1 cellular context compared by ENCODE assay signal in the genomic region with DNA sequence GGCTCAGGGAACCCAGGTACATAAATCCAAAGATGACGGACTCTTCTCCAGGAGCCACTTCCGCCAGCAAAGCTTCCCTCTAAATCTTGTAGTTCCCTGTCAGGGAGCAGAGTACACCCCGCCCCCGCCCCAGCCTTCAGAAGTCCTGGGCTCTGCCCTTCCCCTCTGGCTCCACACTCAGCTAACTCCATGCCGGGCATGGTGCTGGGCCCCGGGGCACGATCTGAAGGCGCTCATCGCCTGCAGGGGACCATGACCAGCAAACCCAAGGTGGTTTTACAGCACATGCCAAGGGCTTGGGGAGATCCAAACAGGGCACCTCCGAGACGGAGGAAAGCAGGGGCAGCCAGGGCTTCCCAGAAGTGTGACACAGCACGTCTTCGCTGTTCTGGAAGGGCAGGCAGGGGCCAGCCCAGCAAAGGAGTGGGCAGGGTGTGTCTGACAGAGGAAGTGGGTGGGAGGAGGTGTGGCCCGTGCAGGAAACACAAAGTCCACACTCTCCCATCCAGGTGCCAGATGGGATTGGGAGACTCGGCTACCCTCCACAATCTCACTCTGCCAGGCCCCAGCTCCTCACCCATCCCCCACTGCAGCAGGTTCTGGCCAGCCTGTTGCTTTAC.
TF ChIP-seq lines count a peak whose summit lies in the region.

No MANE protein-coding gene starts in this region.

TF ChIP-seq in A549, 52 proteins besides CTCF, POLR2A, EP300 and RAD21:
- TF ChIP-seq, protein P1, sequence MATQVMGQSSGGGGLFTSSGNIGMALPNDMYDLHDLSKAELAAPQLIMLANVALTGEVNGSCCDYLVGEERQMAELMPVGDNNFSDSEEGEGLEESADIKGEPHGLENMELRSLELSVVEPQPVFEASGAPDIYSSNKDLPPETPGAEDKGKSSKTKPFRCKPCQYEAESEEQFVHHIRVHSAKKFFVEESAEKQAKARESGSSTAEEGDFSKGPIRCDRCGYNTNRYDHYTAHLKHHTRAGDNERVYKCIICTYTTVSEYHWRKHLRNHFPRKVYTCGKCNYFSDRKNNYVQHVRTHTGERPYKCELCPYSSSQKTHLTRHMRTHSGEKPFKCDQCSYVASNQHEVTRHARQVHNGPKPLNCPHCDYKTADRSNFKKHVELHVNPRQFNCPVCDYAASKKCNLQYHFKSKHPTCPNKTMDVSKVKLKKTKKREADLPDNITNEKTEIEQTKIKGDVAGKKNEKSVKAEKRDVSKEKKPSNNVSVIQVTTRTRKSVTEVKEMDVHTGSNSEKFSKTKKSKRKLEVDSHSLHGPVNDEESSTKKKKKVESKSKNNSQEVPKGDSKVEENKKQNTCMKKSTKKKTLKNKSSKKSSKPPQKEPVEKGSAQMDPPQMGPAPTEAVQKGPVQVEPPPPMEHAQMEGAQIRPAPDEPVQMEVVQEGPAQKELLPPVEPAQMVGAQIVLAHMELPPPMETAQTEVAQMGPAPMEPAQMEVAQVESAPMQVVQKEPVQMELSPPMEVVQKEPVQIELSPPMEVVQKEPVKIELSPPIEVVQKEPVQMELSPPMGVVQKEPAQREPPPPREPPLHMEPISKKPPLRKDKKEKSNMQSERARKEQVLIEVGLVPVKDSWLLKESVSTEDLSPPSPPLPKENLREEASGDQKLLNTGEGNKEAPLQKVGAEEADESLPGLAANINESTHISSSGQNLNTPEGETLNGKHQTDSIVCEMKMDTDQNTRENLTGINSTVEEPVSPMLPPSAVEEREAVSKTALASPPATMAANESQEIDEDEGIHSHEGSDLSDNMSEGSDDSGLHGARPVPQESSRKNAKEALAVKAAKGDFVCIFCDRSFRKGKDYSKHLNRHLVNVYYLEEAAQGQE (IDR thresholded peaks at IDR 0.05), result no peak
- TF ChIP-seq, protein P2, sequence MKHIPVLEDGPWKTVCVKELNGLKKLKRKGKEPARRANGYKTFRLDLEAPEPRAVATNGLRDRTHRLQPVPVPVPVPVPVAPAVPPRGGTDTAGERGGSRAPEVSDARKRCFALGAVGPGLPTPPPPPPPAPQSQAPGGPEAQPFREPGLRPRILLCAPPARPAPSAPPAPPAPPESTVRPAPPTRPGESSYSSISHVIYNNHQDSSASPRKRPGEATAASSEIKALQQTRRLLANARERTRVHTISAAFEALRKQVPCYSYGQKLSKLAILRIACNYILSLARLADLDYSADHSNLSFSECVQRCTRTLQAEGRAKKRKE (CRISPR knock-in tag; IDR thresholded peaks at IDR 0.05; ENCODE audit: low read depth), result no peak
- TF ChIP-seq ZC3H11A (IDR thresholded peaks at IDR 0.05) (no peak), FOSL2 (IDR thresholded peaks at IDR 0.05) (no peak), FOSL2 (CRISPR knock-in tag; IDR thresholded peaks at IDR 0.05) (no peak), GATA3 (IDR thresholded peaks at IDR 0.05; ENCODE audit: borderline replicate concordance) (no peak), NPAS2 (CRISPR knock-in tag; IDR thresholded peaks at IDR 0.05; ENCODE audit: borderline replicate concordance) (no peak), KDM5A (IDR thresholded peaks at IDR 0.05) (no peak)
- TF ChIP-seq, protein P3, sequence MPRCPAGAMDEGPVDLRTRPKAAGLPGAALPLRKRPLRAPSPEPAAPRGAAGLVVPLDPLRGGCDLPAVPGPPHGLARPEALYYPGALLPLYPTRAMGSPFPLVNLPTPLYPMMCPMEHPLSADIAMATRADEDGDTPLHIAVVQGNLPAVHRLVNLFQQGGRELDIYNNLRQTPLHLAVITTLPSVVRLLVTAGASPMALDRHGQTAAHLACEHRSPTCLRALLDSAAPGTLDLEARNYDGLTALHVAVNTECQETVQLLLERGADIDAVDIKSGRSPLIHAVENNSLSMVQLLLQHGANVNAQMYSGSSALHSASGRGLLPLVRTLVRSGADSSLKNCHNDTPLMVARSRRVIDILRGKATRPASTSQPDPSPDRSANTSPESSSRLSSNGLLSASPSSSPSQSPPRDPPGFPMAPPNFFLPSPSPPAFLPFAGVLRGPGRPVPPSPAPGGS (IDR thresholded peaks at IDR 0.05), result no peak
- TF ChIP-seq, protein P4, sequence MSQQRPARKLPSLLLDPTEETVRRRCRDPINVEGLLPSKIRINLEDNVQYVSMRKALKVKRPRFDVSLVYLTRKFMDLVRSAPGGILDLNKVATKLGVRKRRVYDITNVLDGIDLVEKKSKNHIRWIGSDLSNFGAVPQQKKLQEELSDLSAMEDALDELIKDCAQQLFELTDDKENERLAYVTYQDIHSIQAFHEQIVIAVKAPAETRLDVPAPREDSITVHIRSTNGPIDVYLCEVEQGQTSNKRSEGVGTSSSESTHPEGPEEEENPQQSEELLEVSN (IDR thresholded peaks at IDR 0.05; ENCODE audit: borderline replicate concordance, low read depth), result no peak
- TF ChIP-seq, protein P5, sequence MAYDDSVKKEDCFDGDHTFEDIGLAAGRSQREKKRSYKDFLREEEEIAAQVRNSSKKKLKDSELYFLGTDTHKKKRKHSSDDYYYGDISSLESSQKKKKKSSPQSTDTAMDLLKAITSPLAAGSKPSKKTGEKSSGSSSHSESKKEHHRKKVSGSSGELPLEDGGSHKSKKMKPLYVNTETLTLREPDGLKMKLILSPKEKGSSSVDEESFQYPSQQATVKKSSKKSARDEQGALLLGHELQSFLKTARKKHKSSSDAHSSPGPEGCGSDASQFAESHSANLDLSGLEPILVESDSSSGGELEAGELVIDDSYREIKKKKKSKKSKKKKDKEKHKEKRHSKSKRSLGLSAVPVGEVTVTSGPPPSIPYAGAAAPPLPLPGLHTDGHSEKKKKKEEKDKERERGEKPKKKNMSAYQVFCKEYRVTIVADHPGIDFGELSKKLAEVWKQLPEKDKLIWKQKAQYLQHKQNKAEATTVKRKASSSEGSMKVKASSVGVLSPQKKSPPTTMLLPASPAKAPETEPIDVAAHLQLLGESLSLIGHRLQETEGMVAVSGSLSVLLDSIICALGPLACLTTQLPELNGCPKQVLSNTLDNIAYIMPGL (CRISPR knock-in tag; IDR thresholded peaks at IDR 0.05; ENCODE audit: borderline replicate concordance), result no peak
TF ChIP-seq in A549: peak in this region for 0.
